Comparison of ENCODE assay signal across 18 cellular contexts in the genomic region with DNA sequence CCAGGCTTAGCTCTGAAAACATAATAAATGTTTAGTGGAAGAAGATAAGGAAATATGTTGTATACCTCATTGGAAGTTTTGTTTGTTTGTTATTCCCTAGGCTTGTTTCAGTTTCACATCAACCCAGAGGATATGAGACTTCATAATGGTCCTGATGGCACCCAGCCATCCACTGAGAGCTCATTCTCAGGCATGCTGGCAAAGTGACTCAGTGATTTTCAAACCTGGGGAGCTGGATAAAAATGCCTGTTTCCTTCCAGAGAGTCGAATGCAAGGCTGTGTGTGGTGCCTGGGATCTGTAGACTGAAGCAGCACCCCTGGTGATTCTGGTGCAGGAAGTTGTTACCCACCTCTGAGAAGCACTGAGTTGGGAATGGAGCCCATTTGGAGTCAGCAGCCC.
DNase-seq lines count a peak whose midpoint lies in the region; ATAC-seq, FAIRE-seq and TF ChIP-seq lines count a peak whose summit lies in the region.
"Had no signal": no experiment of that assay in that cellular context is flagged by ENCODE, and none has a peak within 500 bp of the region (broad histone marks: within the 10 kb centered on the region; RNA-seq: fewer than 3 reads in every experiment).

No MANE protein-coding gene starts in this region.

- H3K27me3 ChIP-seq in neural progenitor cell: no peaks in the 10 kb centered on the region

- H3K27me3 Mint-ChIP-seq in neural progenitor cell (ENCODE audit: insufficient read depth, low read depth): peaks cover 5% of the 10 kb centered on the region
- H3K27me3 Mint-ChIP-seq: CD4-positive, alpha-beta T cell; dendritic cell treated with granulocyte-macrophage colony-stimulating factor and Interleukin-4, amounts not matched to agents 40 ng/mL and 50 ng/mL, for 4 days had no signal

- DNase-seq in AG08395 (ENCODE audit: low spot score): peak; percentile 75
- peak; percentile 62 for DNase-seq in HFF-Myc (ENCODE audit: extremely low read depth, low read depth)
- peak; percentile 69 for DNase-seq in amniotic epithelial cell (ENCODE audit: low read depth)
- DNase-seq in glomerular endothelial cell (ENCODE audit: extremely low read depth, low read depth, low spot score): peak; percentile 27
- DNase-seq in effector CD8-positive, alpha-beta T cell (lab: John Stamatoyannopoulos, UW): no peak
- DNase-seq in neural progenitor cell (ENCODE audit: low spot score): no peak
- no peak for DNase-seq in urothelium cell line (ENCODE audit: low spot score)
- DNase-seq: activated CD4-positive, alpha-beta T cell treated with anti-CD3 and anti-CD28 coated beads, Interleukin-2, amount 50 U/mL, for 4 hours; activated effector memory CD4-positive, alpha-beta T cell treated with anti-CD3 and anti-CD28 coated beads, Interleukin-2, amount 50 U/mL, for 16 hours; CD4-positive, alpha-beta T cell; head of caudate nucleus; NCI-H1417; NCI-H82; posterior cingulate gyrus; stimulated activated CD4-positive, alpha-beta T cell treated with anti-CD3 and anti-CD28 coated beads, Interleukin-2, amount 100 ng/mL, for 24 hours; stimulated activated naive CD4-positive, alpha-beta T cell treated with Interleukin-2 at 50 U/mL for 16 hours had no signal

- H3K27ac ChIP-seq in neural progenitor cell: no peak overlapping the region

- H3K4me2 ChIP-seq in neural progenitor cell: no peak overlapping the region

- H4K20me1 ChIP-seq in neural progenitor cell (ENCODE audit: low read depth): no peaks in the 10 kb centered on the region

- no peak overlapping the region for H3K4me3 ChIP-seq in HFF-Myc (replicated peaks; ENCODE audit: low read depth, low read length)
- H3K4me3 ChIP-seq in neural progenitor cell: no peak overlapping the region

- no peak for TF ChIP-seq CTCF in HFF-Myc (IDR thresholded peaks at IDR 0.05; ENCODE audit: low read depth, low read length, missing control alignments)
- no peak for TF ChIP-seq CTCF in neural progenitor cell (IDR thresholded peaks at IDR 0.05)

- H3K9me3 Mint-ChIP-seq in neural progenitor cell: peaks cover 6% of the 10 kb centered on the region
- H3K9me3 Mint-ChIP-seq: CD4-positive, alpha-beta T cell; dendritic cell treated with granulocyte-macrophage colony-stimulating factor and Interleukin-4, amounts not matched to agents 40 ng/mL and 50 ng/mL, for 4 days had no signal

- H3F3A ChIP-seq in neural progenitor cell (ENCODE audit: low read depth): peaks cover 10% of the 10 kb centered on the region

- H3K9me3 ChIP-seq in neural progenitor cell (ENCODE audit: low read depth): no peaks in the 10 kb centered on the region

- H3K79me2 ChIP-seq in neural progenitor cell (ENCODE audit: low read depth): no peaks in the 10 kb centered on the region

- no peak overlapping the region for H3K4me3 Mint-ChIP-seq in neural progenitor cell
- H3K4me3 Mint-ChIP-seq: CD4-positive, alpha-beta T cell; dendritic cell treated with granulocyte-macrophage colony-stimulating factor and Interleukin-4, amounts not matched to agents 40 ng/mL and 50 ng/mL, for 4 days had no signal

- H3K4me1 ChIP-seq in neural progenitor cell: peaks cover 62% of the 10 kb centered on the region

- H3K36me3 ChIP-seq in neural progenitor cell: no peaks in the 10 kb centered on the region

- no peak overlapping the region for H3K27ac Mint-ChIP-seq in neural progenitor cell
- H3K27ac Mint-ChIP-seq: CD4-positive, alpha-beta T cell; dendritic cell treated with granulocyte-macrophage colony-stimulating factor and Interleukin-4, amounts not matched to agents 40 ng/mL and 50 ng/mL, for 4 days had no signal

- no peak for ATAC-seq in GM19328 (IDR thresholded peaks at IDR 0.05; ENCODE audit: unreplicated experiment)

- peaks cover 8% of the 10 kb centered on the region for H3K36me3 Mint-ChIP-seq in neural progenitor cell

- FAIRE-seq in urothelium cell line (lab: Jason Lieb, UNC): no peak

- H3K9ac ChIP-seq in neural progenitor cell: no peak overlapping the region

- peaks cover 25% of the 10 kb centered on the region for H3K4me1 Mint-ChIP-seq in neural progenitor cell

- no peak overlapping the region for H2AFZ ChIP-seq in neural progenitor cell (replicated peaks)

Comparison
In these comparisons a context has a peak if more than half of its experiments do, and no peak if none do; other contexts are left out.
1. DNase-seq: peak in AG08395 (single experiment), HFF-Myc (single experiment), amniotic epithelial cell (single experiment) and glomerular endothelial cell (single experiment); none in effector CD8-positive, alpha-beta T cell (single experiment), neural progenitor cell (single experiment) and urothelium cell line (single experiment).